1 cellular context compared by ENCODE assay signal in the genomic region with DNA sequence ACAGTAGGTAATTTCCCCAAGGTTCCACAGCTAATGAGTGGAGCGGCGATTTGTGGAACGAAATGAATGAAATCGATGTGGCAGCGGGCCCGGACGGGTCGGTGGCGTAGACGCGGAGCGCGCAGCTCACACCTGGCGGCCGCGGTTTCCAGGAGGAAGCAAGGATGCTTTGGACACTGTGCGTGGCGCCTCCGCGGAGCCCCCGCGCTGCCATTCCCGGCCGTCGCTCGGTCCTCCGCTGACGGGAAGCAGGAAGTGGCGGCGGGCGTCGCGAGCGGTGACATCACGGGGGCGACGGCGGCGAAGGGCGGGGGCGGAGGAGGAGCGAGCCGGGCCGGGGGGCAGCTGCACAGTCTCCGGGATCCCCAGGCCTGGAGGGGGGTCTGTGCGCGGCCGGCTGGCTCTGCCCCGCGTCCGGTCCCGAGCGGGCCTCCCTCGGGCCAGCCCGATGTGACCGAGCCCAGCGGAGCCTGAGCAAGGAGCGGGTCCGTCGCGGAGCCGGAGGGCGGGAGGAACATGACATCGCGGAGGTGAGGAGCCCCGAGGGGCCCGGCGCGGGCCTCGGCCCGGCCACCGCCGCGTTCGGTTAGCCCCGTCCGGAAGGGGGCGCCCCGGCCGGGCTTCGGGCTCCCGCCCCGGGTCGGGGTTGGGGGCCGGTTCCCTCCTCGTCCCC.
A peak's percentile ranks its signal among the peaks of the same experiment; 100 is the strongest.
TF ChIP-seq lines count a peak whose summit lies in the region.

Gene PTPN11 (plus strand): TSS at position 352 of the 673 bp plus-strand sequence. CDS start 165 bp downstream, at position 517.

TF ChIP-seq in K562, 482 proteins besides CTCF, POLR2A, EP300 and RAD21 (continued from another document and continues in another):
- TF ChIP-seq ZNF318 (IDR thresholded peaks at IDR 0.05; ENCODE audit: borderline replicate concordance in 1 of 2, low read depth in 1 of 2) (no peak), MTA1 (IDR thresholded peaks at IDR 0.05; ENCODE audit: borderline replicate concordance) (peak; percentile 99), RBM25 (IDR thresholded peaks at IDR 0.05; ENCODE audit: low read depth, low read length, severe bottlenecking) (peak; percentile 22), RFX1 (IDR thresholded peaks at IDR 0.05) (no peak), PHTF2 (CRISPR knock-in tag; IDR thresholded peaks at IDR 0.05) (no peak), PHF20 (IDR thresholded peaks at IDR 0.05; ENCODE audit: partially characterized antibody) (peak; percentile 97), FOXO4 (CRISPR knock-in tag; IDR thresholded peaks at IDR 0.05) (no peak), ZNF444 (CRISPR knock-in tag; IDR thresholded peaks at IDR 0.05) (no peak), ZNF174 (CRISPR knock-in tag; IDR thresholded peaks at IDR 0.05) (no peak), TFAP4 (CRISPR knock-in tag; IDR thresholded peaks at IDR 0.05; ENCODE audit: borderline replicate concordance) (peak; percentile 70), ARID3A (IDR thresholded peaks at IDR 0.05; ENCODE audit: borderline replicate concordance, low read depth, low read length) (no peak), ZNF217 (CRISPR knock-in tag; IDR thresholded peaks at IDR 0.05) (no peak), MIER1 (IDR thresholded peaks at IDR 0.05; ENCODE audit: low read depth) (no peak), WHSC1 (IDR thresholded peaks at IDR 0.05; ENCODE audit: low read length) (no peak), NBN (IDR thresholded peaks at IDR 0.05; ENCODE audit: low read depth) (peak; percentile 31; the same call in 1 of the 2 replicates), SMC3 (conservative IDR thresholded peaks at IDR 0.05; ENCODE audit: insufficient read depth, low read depth, low read length) (0 out of 2 replicates have a peak, but pooled peaks have one; percentile 1), TBL1XR1 (IDR thresholded peaks at IDR 0.05; ENCODE audit: low read length in 2 of 2) (peak in 1 of 2 experiments; percentile 80; a peak in 2 of 4 replicates), GATAD2A (IDR thresholded peaks at IDR 0.05) (0 out of 2 replicates have a peak, but pooled peaks have one; percentile 36), CCNT2 (IDR thresholded peaks at IDR 0.05; ENCODE audit: borderline replicate concordance, extremely low read depth, insufficient read length, low read depth, low read length) (peak; percentile 79), TCF3 (CRISPR knock-in tag; IDR thresholded peaks at IDR 0.05) (no peak), PHF21A (IDR thresholded peaks at IDR 0.05; ENCODE audit: borderline replicate concordance, low read depth) (no peak), DACH1 (IDR thresholded peaks at IDR 0.05; ENCODE audit: partially characterized antibody) (peak; percentile 16), POLR2G (IDR thresholded peaks at IDR 0.05; ENCODE audit: low read depth, low read length) (peak; percentile 94), ZFP30 (CRISPR knock-in tag; IDR thresholded peaks at IDR 0.05; ENCODE audit: borderline replicate concordance) (no peak), ZNF224 (CRISPR knock-in tag; IDR thresholded peaks at IDR 0.05) (peak; percentile 48; the same call in 1 of the 2 replicates), BRD4 (IDR thresholded peaks at IDR 0.05) (no peak), NR4A1 (CRISPR knock-in tag; IDR thresholded peaks at IDR 0.05) (no peak), NR4A1 (tag; IDR thresholded peaks at IDR 0.05) (no peak), ZZZ3 (IDR thresholded peaks at IDR 0.05) (no peak), NONO (IDR thresholded peaks at IDR 0.05; ENCODE audit: low read depth in 2 of 2, low read length in 1 of 2) (peak; percentile 74 to 78; a peak in 3 of 4 replicates), ZC3H4 (CRISPR knock-in tag; IDR thresholded peaks at IDR 0.05; ENCODE audit: borderline replicate concordance) (peak; percentile 12; the same call in 1 of the 2 replicates)
- TF ChIP-seq, protein P1, sequence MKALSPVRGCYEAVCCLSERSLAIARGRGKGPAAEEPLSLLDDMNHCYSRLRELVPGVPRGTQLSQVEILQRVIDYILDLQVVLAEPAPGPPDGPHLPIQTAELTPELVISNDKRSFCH (CRISPR knock-in tag; IDR thresholded peaks at IDR 0.05): no peak
- TF ChIP-seq, protein P1 (tag; IDR thresholded peaks at IDR 0.05): no peak
- TF ChIP-seq, protein P2, sequence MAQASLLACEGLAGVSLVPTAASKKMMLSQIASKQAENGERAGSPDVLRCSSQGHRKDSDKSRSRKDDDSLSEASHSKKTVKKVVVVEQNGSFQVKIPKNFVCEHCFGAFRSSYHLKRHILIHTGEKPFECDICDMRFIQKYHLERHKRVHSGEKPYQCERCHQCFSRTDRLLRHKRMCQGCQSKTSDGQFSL (CRISPR knock-in tag; IDR thresholded peaks at IDR 0.05): peak; percentile 66; the same call in 1 of the 2 replicates
- TF ChIP-seq, protein P2 (tag; IDR thresholded peaks at IDR 0.05): no peak
- TF ChIP-seq, protein P3, sequence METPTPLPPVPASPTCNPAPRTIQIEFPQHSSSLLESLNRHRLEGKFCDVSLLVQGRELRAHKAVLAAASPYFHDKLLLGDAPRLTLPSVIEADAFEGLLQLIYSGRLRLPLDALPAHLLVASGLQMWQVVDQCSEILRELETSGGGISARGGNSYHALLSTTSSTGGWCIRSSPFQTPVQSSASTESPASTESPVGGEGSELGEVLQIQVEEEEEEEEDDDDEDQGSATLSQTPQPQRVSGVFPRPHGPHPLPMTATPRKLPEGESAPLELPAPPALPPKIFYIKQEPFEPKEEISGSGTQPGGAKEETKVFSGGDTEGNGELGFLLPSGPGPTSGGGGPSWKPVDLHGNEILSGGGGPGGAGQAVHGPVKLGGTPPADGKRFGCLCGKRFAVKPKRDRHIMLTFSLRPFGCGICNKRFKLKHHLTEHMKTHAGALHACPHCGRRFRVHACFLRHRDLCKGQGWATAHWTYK (CRISPR knock-in tag; IDR thresholded peaks at IDR 0.05): no peak; the same call in 1 of the 2 replicates
- TF ChIP-seq, protein P4, sequence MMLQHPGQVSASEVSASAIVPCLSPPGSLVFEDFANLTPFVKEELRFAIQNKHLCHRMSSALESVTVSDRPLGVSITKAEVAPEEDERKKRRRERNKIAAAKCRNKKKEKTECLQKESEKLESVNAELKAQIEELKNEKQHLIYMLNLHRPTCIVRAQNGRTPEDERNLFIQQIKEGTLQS (IDR thresholded peaks at IDR 0.05): no peak
- TF ChIP-seq, protein P4 (CRISPR knock-in tag; conservative IDR thresholded peaks at IDR 0.05): 0 out of 2 replicates have a peak, but pooled peaks have one; percentile 18
- TF ChIP-seq, protein P5, sequence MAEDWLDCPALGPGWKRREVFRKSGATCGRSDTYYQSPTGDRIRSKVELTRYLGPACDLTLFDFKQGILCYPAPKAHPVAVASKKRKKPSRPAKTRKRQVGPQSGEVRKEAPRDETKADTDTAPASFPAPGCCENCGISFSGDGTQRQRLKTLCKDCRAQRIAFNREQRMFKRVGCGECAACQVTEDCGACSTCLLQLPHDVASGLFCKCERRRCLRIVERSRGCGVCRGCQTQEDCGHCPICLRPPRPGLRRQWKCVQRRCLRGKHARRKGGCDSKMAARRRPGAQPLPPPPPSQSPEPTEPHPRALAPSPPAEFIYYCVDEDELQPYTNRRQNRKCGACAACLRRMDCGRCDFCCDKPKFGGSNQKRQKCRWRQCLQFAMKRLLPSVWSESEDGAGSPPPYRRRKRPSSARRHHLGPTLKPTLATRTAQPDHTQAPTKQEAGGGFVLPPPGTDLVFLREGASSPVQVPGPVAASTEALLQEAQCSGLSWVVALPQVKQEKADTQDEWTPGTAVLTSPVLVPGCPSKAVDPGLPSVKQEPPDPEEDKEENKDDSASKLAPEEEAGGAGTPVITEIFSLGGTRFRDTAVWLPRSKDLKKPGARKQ (CRISPR knock-in tag; IDR thresholded peaks at IDR 0.05): no peak
